In the genomic region with DNA sequence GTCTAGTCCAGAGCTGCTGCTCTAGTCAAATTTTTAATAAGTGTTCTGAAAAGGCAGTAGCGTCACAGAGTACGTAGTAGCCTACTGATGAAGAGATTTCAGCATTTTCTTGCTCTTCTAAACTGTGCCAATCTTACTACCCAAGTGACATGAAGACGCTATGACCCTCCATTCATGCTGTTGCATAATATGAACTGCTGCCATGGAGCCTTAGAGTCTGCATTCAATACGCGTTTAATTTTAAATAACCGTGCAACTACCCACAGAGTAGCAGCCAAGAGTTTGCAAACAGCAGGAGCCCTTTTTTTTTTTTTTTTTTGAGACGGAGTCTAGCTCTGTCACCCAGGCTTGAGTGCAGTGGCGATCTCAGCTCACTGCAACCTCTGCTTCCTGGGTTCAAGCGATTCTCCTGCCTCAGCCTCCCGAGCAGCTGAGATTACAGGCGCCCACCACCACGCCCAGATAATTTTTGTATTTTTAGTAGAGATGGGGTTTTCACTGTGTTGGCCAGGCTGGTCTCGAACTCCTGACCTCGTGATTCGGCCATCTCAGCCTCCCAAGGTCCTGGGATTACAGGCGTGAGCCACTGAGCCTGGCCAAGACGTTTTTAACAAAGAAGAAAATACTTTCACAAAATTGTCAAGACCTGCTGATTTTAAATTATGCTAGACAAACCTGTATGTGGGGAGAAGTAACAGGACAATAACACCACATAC, we compare ENCODE assay signal across 1 cellular context.
TF ChIP-seq lines count a peak whose summit lies in the region.

No MANE protein-coding gene starts in this region.

TF ChIP-seq in HCT116, 20 proteins besides CTCF, POLR2A, EP300 and RAD21 (continued from another document):
- TF ChIP-seq, protein P1, sequence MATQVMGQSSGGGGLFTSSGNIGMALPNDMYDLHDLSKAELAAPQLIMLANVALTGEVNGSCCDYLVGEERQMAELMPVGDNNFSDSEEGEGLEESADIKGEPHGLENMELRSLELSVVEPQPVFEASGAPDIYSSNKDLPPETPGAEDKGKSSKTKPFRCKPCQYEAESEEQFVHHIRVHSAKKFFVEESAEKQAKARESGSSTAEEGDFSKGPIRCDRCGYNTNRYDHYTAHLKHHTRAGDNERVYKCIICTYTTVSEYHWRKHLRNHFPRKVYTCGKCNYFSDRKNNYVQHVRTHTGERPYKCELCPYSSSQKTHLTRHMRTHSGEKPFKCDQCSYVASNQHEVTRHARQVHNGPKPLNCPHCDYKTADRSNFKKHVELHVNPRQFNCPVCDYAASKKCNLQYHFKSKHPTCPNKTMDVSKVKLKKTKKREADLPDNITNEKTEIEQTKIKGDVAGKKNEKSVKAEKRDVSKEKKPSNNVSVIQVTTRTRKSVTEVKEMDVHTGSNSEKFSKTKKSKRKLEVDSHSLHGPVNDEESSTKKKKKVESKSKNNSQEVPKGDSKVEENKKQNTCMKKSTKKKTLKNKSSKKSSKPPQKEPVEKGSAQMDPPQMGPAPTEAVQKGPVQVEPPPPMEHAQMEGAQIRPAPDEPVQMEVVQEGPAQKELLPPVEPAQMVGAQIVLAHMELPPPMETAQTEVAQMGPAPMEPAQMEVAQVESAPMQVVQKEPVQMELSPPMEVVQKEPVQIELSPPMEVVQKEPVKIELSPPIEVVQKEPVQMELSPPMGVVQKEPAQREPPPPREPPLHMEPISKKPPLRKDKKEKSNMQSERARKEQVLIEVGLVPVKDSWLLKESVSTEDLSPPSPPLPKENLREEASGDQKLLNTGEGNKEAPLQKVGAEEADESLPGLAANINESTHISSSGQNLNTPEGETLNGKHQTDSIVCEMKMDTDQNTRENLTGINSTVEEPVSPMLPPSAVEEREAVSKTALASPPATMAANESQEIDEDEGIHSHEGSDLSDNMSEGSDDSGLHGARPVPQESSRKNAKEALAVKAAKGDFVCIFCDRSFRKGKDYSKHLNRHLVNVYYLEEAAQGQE (IDR thresholded peaks at IDR 0.05; ENCODE audit: low read depth), result no peak
